Comparison of ENCODE assay signal across 8 cellular contexts in the genomic region with DNA sequence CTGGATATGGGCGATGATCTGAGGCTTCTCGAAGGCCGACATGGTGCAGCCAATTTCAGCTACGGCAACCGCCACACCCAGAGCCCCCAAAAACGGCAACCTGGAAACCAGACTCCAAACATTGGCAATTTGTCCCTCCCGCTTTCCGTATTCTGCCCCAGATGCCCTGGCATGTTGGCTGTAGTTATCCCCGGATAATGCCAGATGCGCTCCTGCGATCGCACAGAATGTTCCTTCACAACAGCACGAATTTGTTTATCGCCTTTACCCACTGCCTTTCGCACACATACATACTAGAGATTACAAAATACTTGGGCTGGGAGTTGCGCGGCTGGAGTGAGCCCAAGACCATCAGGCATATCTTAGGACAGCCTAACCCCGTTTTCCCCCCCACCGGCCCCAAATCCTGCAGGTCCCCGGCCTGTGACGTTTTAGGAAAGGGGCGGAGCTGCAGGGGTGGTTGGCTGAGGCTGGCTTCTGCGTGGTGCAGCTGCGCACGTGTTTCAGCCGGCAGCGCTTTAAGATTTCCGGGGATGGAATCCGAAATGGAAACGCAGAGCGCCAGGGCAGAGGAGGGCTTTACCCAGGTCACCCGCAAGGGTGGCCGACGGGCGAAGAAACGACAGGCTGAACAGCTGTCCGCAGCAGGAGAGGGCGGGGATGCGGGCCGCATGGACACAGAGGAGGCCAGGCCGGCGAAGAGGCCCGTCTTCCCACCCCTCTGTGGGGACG. TPM values are rescaled to one million over a fixed set of nuclear protein-coding genes. Genes with fewer than 3 reads are reported as not detected.
DNase-seq lines count a peak whose midpoint lies in the region; ATAC-seq and TF ChIP-seq lines count a peak whose summit lies in the region.

A gene (plus strand): TSS at position 487 of the 732 bp plus-strand sequence. CDS start 47 bp downstream, at position 534.

- TF ChIP-seq CTCF in RWPE2 (IDR thresholded peaks at IDR 0.05; ENCODE audit: poor library complexity, severe bottlenecking) (no peak), fibroblast of mammary gland (conservative IDR thresholded peaks at IDR 0.05; ENCODE audit: control insufficient read depth, insufficient read depth, low read depth, low read length) (no peak)

- no peaks in the 10 kb centered on the region for H3K9me3 ChIP-seq in RWPE2 (ENCODE audit: severe bottlenecking)

- peak within 1 kb of the TSS; percentile 99 for H3K27ac Mint-ChIP-seq in activated T-helper 2 cell treated with anti-CD3 and anti-CD28 coated beads, Interferon-gamma antibody, Interleukin-2, Interleukin-4, amounts not matched to agents 10 μg/mL and 5 μg/mL and 100 μg/mL, durations not matched to agents 14 hours and 24 hours and 36 hours
- peak within 1 kb of the TSS; percentile 99 to 100 (median 100) for H3K27ac Mint-ChIP-seq in naive thymus-derived CD8-positive, alpha-beta T cell

- H3K4me3 Mint-ChIP-seq in activated T-helper 2 cell treated with anti-CD3 and anti-CD28 coated beads, Interferon-gamma antibody, Interleukin-2, Interleukin-4, amounts not matched to agents 10 μg/mL and 5 μg/mL and 100 μg/mL, durations not matched to agents 14 hours and 24 hours and 36 hours (ENCODE audit: low read depth), result peak within 1 kb of the TSS; percentile 95
- H3K4me3 Mint-ChIP-seq in naive thymus-derived CD8-positive, alpha-beta T cell, result peak within 1 kb of the TSS; percentile 89 to 99 (median 98)

- no peaks in the 10 kb centered on the region for H3K27me3 Mint-ChIP-seq in activated T-helper 2 cell treated with anti-CD3 and anti-CD28 coated beads, Interferon-gamma antibody, Interleukin-2, Interleukin-4, amounts not matched to agents 10 μg/mL and 5 μg/mL and 100 μg/mL, durations not matched to agents 14 hours and 24 hours and 36 hours (ENCODE audit: low read depth)
- no peaks in the 10 kb centered on the region for H3K27me3 Mint-ChIP-seq in naive thymus-derived CD8-positive, alpha-beta T cell

- H3K36me3 Mint-ChIP-seq in activated T-helper 2 cell treated with anti-CD3 and anti-CD28 coated beads, Interferon-gamma antibody, Interleukin-2, Interleukin-4, amounts not matched to agents 10 μg/mL and 5 μg/mL and 100 μg/mL, durations not matched to agents 14 hours and 24 hours and 36 hours (ENCODE audit: low read depth), result peaks cover 37% of the 10 kb centered on the region
- peaks cover 8 to 35% (median 14%) of the 10 kb centered on the region in 3 donors for H3K36me3 Mint-ChIP-seq in naive thymus-derived CD8-positive, alpha-beta T cell

- H3K4me1 Mint-ChIP-seq in activated T-helper 2 cell treated with anti-CD3 and anti-CD28 coated beads, Interferon-gamma antibody, Interleukin-2, Interleukin-4, amounts not matched to agents 10 μg/mL and 5 μg/mL and 100 μg/mL, durations not matched to agents 14 hours and 24 hours and 36 hours (ENCODE audit: low read depth), result peaks cover 40% of the 10 kb centered on the region
- peaks cover 21 to 64% (median 58%) of the 10 kb centered on the region in 4 donors for H3K4me1 Mint-ChIP-seq in naive thymus-derived CD8-positive, alpha-beta T cell

- intact Hi-C loops in activated T-helper 2 cell treated with anti-CD3 and anti-CD28 coated beads, Interferon-gamma antibody, Interleukin-2, Interleukin-4, amounts not matched to agents 10 μg/mL and 5 μg/mL and 100 μg/mL, durations not matched to agents 14 hours and 24 hours and 36 hours (cut with micrococcal nuclease), result loop anchor here (1.0 to 10.0 kb wide), 5 partner anchors 45 to 309 kb away; a partner anchor contains a TSS

- DNase-seq in EH (ENCODE audit: low read depth) (peak; percentile 96), H4 (ENCODE audit: low spot score) (peak; percentile 87), LoVo (ENCODE audit: low spot score) (peak; percentile 94), RWPE2 (ENCODE audit: low spot score) (peak; percentile 90), fibroblast of mammary gland (ENCODE audit: low read depth) (peak; percentile 95)
- peak; percentile 95 for DNase-seq in activated T-helper 2 cell treated with anti-CD3 and anti-CD28 coated beads, Interferon-gamma antibody, Interleukin-2, Interleukin-4, amounts not matched to agents 10 μg/mL and 5 μg/mL and 100 μg/mL, durations not matched to agents 14 hours and 24 hours and 36 hours (ENCODE audit: low spot score)
- peak; percentile 88 to 99 (median 98) for DNase-seq in naive thymus-derived CD8-positive, alpha-beta T cell
- peak; percentile 94 to 98 (median 96) for DNase-seq in stimulated activated naive CD4-positive, alpha-beta T cell (lab: John Stamatoyannopoulos, UW)

- H3K27me3 ChIP-seq in RWPE2 (ENCODE audit: insufficient read depth, poor library complexity, severe bottlenecking), result no peaks in the 10 kb centered on the region

- no peaks in the 10 kb centered on the region for H3K9me3 Mint-ChIP-seq in activated T-helper 2 cell treated with anti-CD3 and anti-CD28 coated beads, Interferon-gamma antibody, Interleukin-2, Interleukin-4, amounts not matched to agents 10 μg/mL and 5 μg/mL and 100 μg/mL, durations not matched to agents 14 hours and 24 hours and 36 hours
- no peaks in the 10 kb centered on the region for H3K9me3 Mint-ChIP-seq in naive thymus-derived CD8-positive, alpha-beta T cell

- peak; percentile 87 for ATAC-seq in RWPE2 (ENCODE audit: low read depth)
- ATAC-seq in naive thymus-derived CD8-positive, alpha-beta T cell, result peak; percentile 87 to 90

- H3K4me3 ChIP-seq in RWPE2 (ENCODE audit: severe bottlenecking), result peak within 1 kb of the TSS; percentile 80
- peak within 1 kb of the TSS; percentile 91 for H3K4me3 ChIP-seq in fibroblast of mammary gland (ENCODE audit: control insufficient read depth, low read depth, low read length)

- peaks cover 44% of the 10 kb centered on the region for H3K36me3 ChIP-seq in RWPE2 (ENCODE audit: low read depth)

- POLR2A ChIA-PET in naive thymus-derived CD8-positive, alpha-beta T cell (lab: Charles Lee), result interaction anchor here (0.6 to 2.5 kb wide), 9 partner anchors 10 to 96 kb away, joined by 3 to 30 read pairs (median 6); a partner anchor contains a TSS

- H3K4me1 ChIP-seq in RWPE2 (ENCODE audit: insufficient read depth, poor library complexity, severe bottlenecking), result peaks cover 13% of the 10 kb centered on the region

- peak within 1 kb of the TSS; percentile 66 for H3K27ac ChIP-seq in RWPE2 (ENCODE audit: poor library complexity, severe bottlenecking)

RNA-seq across cellular contexts. Expression of the gene that starts here (rescaled TPM):
- total RNA-seq in H4 (2014; rRNA removed; shearing (Covaris generic)), result 26.4 and 28.8 TPM in 2 replicates
- 24.5 and 24.7 TPM in 2 replicates for total RNA-seq in activated T-helper 2 cell treated with anti-CD3 and anti-CD28 coated beads, Interferon-gamma antibody, Interleukin-2, Interleukin-4, amounts not matched to agents 10 μg/mL and 5 μg/mL and 100 μg/mL, durations not matched to agents 14 hours and 24 hours and 36 hours
- total RNA-seq in naive thymus-derived CD8-positive, alpha-beta T cell, result 10 to 100 TPM; 11.8 to 13.6 TPM
- polyA plus RNA-seq in naive thymus-derived CD8-positive, alpha-beta T cell, result 10 to 100 TPM; 19.6 to 24.5 (median 20.1) TPM

Comparison
In these comparisons a context has a peak if more than half of its experiments do, and no peak if none do; other contexts are left out.
1. Peak in every context shown above with its lines: DNase-seq, ATAC-seq, H3K4me3 ChIP-seq and H3K27ac ChIP-seq.